ENCODE assay signal across 20 cellular contexts in the genomic region with DNA sequence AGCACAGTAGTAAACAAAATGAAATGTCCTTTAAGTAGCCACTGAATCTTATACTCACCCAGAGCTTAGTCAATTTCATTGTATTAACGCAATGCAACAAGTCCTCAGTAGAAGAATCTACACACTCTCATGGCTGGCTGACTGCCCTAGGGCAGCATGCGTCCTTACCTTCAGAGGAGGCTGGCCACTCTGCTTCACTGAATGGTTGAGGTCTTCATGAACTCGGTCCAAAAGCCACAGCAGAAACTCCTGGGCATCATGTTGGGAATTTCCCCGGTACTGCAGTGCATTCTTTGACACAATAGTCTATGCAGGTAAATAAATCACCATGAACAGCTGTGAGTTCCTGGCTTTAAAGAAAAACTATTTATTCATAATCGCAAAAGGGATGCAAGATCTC. TPM values are rescaled to one million over a fixed set of nuclear protein-coding genes. Genes with fewer than 3 reads are reported as not detected.
DNase-seq lines count a peak whose midpoint lies in the region; ATAC-seq and TF ChIP-seq lines count a peak whose summit lies in the region.
"Had no signal": no experiment of that assay in that cellular context is flagged by ENCODE, and none has a peak within 500 bp of the region (broad histone marks: within the 10 kb centered on the region; RNA-seq: fewer than 3 reads in every experiment).

No MANE protein-coding gene starts in this region.

- CTCF ChIA-PET in WTC11 (lab: Charles Lee): no interaction called here

- in situ Hi-C loops in Caki2 (cut with HindIII; ENCODE audit: low pct_unique_long_range_greater_than_20kb, low sequenced_read_pairs) (no loop called here), astrocyte of the cerebellum (cut with HindIII; ENCODE audit: low sequenced_read_pairs) (no loop called here)

- H3K36me3 Mint-ChIP-seq in WTC11: peaks cover 16% of the 10 kb centered on the region

- no peak overlapping the region for H3K27ac Mint-ChIP-seq in WTC11

- H3K27ac ChIP-seq in gastroesophageal sphincter: peak overlapping the region in 3 of 4 donors; percentile 1 to 77 (median 68)
- H3K27ac ChIP-seq: C4-2B, RWPE1, SJSA1 had no signal

- H3K9me3 ChIP-seq in gastroesophageal sphincter: no peaks in the 10 kb centered on the region
- H3K9me3 ChIP-seq: SJSA1 had no signal

- 36 to 38% methylated on average over 4 to 5 of the region's 5 CpGs for WGBS in gastroesophageal sphincter (ENCODE audit: low coverage in 1 of 2), 2 donors

- peaks cover 15% of the 10 kb centered on the region for H3K9me3 Mint-ChIP-seq in WTC11

- H3K4me1 ChIP-seq in gastroesophageal sphincter: peaks cover 6 to 58% (median 20%) of the 10 kb centered on the region in 3 donors
- H3K4me1 ChIP-seq: SJSA1 had no signal

- POLR2A ChIA-PET in WTC11 (lab: Charles Lee): no interaction called here

- peaks cover 0 to 10% of the 10 kb centered on the region in 2 donors for H3K36me3 ChIP-seq in gastroesophageal sphincter

- peaks cover 14% of the 10 kb centered on the region for H3K4me1 Mint-ChIP-seq in WTC11

- no peak for TF ChIP-seq EP300 in gastroesophageal sphincter (IDR thresholded peaks at IDR 0.05)

- no peak for TF ChIP-seq POLR2A in gastroesophageal sphincter (IDR thresholded peaks at IDR 0.05)

- H3K4me3 Mint-ChIP-seq in WTC11: no peak overlapping the region

- no peak for ATAC-seq in gastroesophageal sphincter
- no peak for ATAC-seq in GM19452 (IDR thresholded peaks at IDR 0.05; ENCODE audit: unreplicated experiment)
- no peak for ATAC-seq in WTC11
- no peak for ATAC-seq in HG02623 (IDR thresholded peaks at IDR 0.05; ENCODE audit: unreplicated experiment)
- ATAC-seq: GM12878, PC-3 had no signal

- H3K27me3 Mint-ChIP-seq in WTC11 (ENCODE audit: low read depth): no peaks in the 10 kb centered on the region

- DNase-seq in Caki2 (ENCODE audit: low read depth) (peak; percentile 5), astrocyte of the cerebellum (ENCODE audit: low read depth) (peak; percentile 33), kidney tubule cell (ENCODE audit: low spot score) (peak; percentile 89), putamen (ENCODE audit: low spot score) (no peak), WTC11 (ENCODE audit: low spot score) (no peak)
- DNase-seq: DMS 273 treated with DMSO at 0.1 percent for 48 hours, GDM1, MV-4-11, NCI-H1417 treated with DMSO at 0.1 percent for 48 hours, NCI-H1930, NCI-H2171 treated with DMSO at 0.1 percent for 48 hours, NCI-H82, PC-3 had no signal

- TF ChIP-seq CTCF in astrocyte of the cerebellum (IDR thresholded peaks at IDR 0.05; ENCODE audit: low read depth, low read length, missing control alignments): no peak
- no peak for TF ChIP-seq CTCF in gastroesophageal sphincter (IDR thresholded peaks at IDR 0.05)
- TF ChIP-seq CTCF in WTC11 (IDR thresholded peaks at IDR 0.05): no peak

- H3K4me3 ChIP-seq in astrocyte of the cerebellum (ENCODE audit: low read depth, low read length): no peak overlapping the region
- H3K4me3 ChIP-seq in gastroesophageal sphincter: no peak overlapping the region
- H3K4me3 ChIP-seq: GM12878, SJSA1 had no signal

- no peaks in the 10 kb centered on the region for H3K27me3 ChIP-seq in gastroesophageal sphincter
- H3K27me3 ChIP-seq: SJSA1 had no signal

TF ChIP-seq in WTC11, 78 proteins besides CTCF, POLR2A, EP300 and RAD21:
- TF ChIP-seq, protein P1, sequence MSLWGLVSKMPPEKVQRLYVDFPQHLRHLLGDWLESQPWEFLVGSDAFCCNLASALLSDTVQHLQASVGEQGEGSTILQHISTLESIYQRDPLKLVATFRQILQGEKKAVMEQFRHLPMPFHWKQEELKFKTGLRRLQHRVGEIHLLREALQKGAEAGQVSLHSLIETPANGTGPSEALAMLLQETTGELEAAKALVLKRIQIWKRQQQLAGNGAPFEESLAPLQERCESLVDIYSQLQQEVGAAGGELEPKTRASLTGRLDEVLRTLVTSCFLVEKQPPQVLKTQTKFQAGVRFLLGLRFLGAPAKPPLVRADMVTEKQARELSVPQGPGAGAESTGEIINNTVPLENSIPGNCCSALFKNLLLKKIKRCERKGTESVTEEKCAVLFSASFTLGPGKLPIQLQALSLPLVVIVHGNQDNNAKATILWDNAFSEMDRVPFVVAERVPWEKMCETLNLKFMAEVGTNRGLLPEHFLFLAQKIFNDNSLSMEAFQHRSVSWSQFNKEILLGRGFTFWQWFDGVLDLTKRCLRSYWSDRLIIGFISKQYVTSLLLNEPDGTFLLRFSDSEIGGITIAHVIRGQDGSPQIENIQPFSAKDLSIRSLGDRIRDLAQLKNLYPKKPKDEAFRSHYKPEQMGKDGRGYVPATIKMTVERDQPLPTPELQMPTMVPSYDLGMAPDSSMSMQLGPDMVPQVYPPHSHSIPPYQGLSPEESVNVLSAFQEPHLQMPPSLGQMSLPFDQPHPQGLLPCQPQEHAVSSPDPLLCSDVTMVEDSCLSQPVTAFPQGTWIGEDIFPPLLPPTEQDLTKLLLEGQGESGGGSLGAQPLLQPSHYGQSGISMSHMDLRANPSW (CRISPR knock-in tag; conservative IDR thresholded peaks at IDR 0.05; ENCODE audit: low read depth): no peak
- TF ChIP-seq, protein P2, sequence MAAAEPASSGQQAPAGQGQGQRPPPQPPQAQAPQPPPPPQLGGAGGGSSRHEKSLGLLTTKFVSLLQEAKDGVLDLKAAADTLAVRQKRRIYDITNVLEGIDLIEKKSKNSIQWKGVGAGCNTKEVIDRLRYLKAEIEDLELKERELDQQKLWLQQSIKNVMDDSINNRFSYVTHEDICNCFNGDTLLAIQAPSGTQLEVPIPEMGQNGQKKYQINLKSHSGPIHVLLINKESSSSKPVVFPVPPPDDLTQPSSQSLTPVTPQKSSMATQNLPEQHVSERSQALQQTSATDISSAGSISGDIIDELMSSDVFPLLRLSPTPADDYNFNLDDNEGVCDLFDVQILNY (CRISPR knock-in tag; IDR thresholded peaks at IDR 0.05): no peak
- TF ChIP-seq NFE2L1 (CRISPR knock-in tag; IDR thresholded peaks at IDR 0.05) (no peak), FOXJ3 (CRISPR knock-in tag; IDR thresholded peaks at IDR 0.05; ENCODE audit: borderline replicate concordance) (no peak), ATF1 (CRISPR knock-in tag; IDR thresholded peaks at IDR 0.05) (no peak), ELF4 (CRISPR knock-in tag; IDR thresholded peaks at IDR 0.05; ENCODE audit: low read depth) (no peak)
- TF ChIP-seq, protein P3, sequence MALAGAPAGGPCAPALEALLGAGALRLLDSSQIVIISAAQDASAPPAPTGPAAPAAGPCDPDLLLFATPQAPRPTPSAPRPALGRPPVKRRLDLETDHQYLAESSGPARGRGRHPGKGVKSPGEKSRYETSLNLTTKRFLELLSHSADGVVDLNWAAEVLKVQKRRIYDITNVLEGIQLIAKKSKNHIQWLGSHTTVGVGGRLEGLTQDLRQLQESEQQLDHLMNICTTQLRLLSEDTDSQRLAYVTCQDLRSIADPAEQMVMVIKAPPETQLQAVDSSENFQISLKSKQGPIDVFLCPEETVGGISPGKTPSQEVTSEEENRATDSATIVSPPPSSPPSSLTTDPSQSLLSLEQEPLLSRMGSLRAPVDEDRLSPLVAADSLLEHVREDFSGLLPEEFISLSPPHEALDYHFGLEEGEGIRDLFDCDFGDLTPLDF (CRISPR knock-in tag; IDR thresholded peaks at IDR 0.05): no peak
- TF ChIP-seq, protein P4, sequence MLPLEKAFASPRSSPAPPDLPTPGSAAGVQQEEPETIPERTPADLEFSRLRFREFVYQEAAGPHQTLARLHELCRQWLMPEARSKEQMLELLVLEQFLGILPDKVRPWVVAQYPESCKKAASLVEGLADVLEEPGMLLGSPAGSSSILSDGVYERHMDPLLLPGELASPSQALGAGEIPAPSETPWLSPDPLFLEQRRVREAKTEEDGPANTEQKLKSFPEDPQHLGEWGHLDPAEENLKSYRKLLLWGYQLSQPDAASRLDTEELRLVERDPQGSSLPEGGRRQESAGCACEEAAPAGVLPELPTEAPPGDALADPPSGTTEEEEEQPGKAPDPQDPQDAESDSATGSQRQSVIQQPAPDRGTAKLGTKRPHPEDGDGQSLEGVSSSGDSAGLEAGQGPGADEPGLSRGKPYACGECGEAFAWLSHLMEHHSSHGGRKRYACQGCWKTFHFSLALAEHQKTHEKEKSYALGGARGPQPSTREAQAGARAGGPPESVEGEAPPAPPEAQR (CRISPR knock-in tag; IDR thresholded peaks at IDR 0.05): no peak

RNA-seq across cellular contexts. Expression of gene USP31, which starts 41.4 kb away (rescaled TPM):
- total RNA-seq in Caki2 (2014; rRNA removed; shearing (Covaris generic); ENCODE audit: low replicate concordance): 3.9 and 6.7 TPM in 2 replicates
- total RNA-seq in gastroesophageal sphincter: 10 to 100 TPM; 11.2 to 37.7 (median 26.6) TPM
- total RNA-seq in WTC11 (2021): 13.3 to 17.4 TPM (median 13.7 TPM) in 3 replicates

Comparison
In these comparisons a context has a peak if more than half of its experiments do, and no peak if none do; other contexts are left out.
1. DNase-seq: peak in Caki2 (single experiment), astrocyte of the cerebellum (single experiment) and kidney tubule cell (single experiment); none in putamen (single experiment) and WTC11 (single experiment).